Comparison of ENCODE assay signal across 9 cellular contexts in genomic region chr16:72961115-72961832, GRCh38.
DNase-seq lines count a peak whose midpoint lies in the region; ATAC-seq and TF ChIP-seq lines count a peak whose summit lies in the region.
"Had no signal": no experiment of that assay in that cellular context is flagged by ENCODE, and none has a peak within 500 bp of the region (broad histone marks: within the 10 kb centered on the region; RNA-seq: fewer than 3 reads in every experiment).

No MANE protein-coding gene starts in this region.

- no peak for TF ChIP-seq CTCF in coronary artery (IDR thresholded peaks at IDR 0.05)

- no peak for ATAC-seq in HG03097 (IDR thresholded peaks at IDR 0.05; ENCODE audit: low FRiP score, unreplicated experiment)

- peak overlapping the region; percentile 55 for H3K4me3 ChIP-seq in coronary artery
- H3K4me3 ChIP-seq: SK-N-MC had no signal

- DNase-seq in ELF-1 (ENCODE audit: low read depth, low spot score) (peak; percentile 30), NCI-H2171 treated with DMSO at 0.1 percent for 48 hours (lab: John Stamatoyannopoulos, UW) (peak; percentile 99), coronary artery (ENCODE audit: low spot score) (no peak), renal cortical epithelial cell (ENCODE audit: low read depth) (peak; percentile 27), epidermal melanocyte (ENCODE audit: insufficient read length, low spot score) (no peak), putamen (ENCODE audit: low spot score) (no peak), substantia nigra (lab: John Stamatoyannopoulos, UW) (no peak)

- H3K27ac ChIP-seq in coronary artery = peak overlapping the region; percentile 4 to 62
- H3K27ac ChIP-seq in substantia nigra (ENCODE audit: low read depth, low read length, poor library complexity, severe bottlenecking) = no peak overlapping the region
- H3K27ac ChIP-seq: SK-N-MC had no signal

Comparison
In these comparisons a context has a peak if more than half of its experiments do, and no peak if none do; other contexts are left out.
1. DNase-seq: peak in ELF-1 (single experiment), NCI-H2171 treated with DMSO at 0.1 percent for 48 hours (single experiment) and renal cortical epithelial cell (single experiment); none in coronary artery (single experiment), epidermal melanocyte (single experiment), putamen (single experiment) and substantia nigra (0 of 49).